19 cellular contexts compared by ENCODE assay signal in the genomic region with DNA sequence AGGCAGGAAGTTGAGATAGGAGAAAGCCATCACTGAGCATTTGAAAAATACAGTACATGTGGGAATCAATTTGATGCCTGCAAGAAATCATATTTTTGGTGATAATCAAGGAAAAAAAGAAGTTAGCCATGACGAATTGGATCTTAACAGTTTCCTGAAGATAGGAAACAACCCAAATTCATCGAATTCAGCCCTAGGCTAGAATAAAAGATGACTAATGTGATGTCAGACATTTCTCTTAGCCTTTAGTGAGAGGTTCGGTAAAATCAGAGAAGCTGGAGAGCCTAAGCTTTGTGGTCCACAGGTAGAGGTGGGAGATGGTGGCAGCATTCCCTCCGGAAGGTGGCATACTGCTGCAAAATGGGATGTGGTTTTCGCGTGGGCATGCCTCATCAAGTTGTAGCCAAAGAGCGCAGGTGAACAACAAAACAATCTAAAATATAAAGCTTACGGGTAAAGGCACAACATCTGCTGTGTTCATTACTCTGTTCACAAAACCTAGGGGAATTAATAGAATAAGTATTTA.
DNase-seq lines count a peak whose midpoint lies in the region; ATAC-seq and TF ChIP-seq lines count a peak whose summit lies in the region.
"Had no signal": no experiment of that assay in that cellular context is flagged by ENCODE, and none has a peak within 500 bp of the region (broad histone marks: within the 10 kb centered on the region; RNA-seq: fewer than 3 reads in every experiment).

No MANE protein-coding gene starts in this region.

- H4K91ac ChIP-seq in IMR-90 (ENCODE audit: insufficient read depth, low read depth, low read length) = no peak overlapping the region

- no peak overlapping the region for H2BK120ac ChIP-seq in IMR-90 (ENCODE audit: low read depth, low read length)

- H4K8ac ChIP-seq in IMR-90 (ENCODE audit: low read depth in 2 of 2, low read length in 2 of 2) = no peak overlapping the region

- H3K4me1 ChIP-seq in IMR-90 (ENCODE audit: control insufficient read depth, insufficient read depth, low read length) = no peaks in the 10 kb centered on the region
- no peaks in the 10 kb centered on the region for H3K4me1 ChIP-seq in OCI-LY1 (ENCODE audit: insufficient read depth, low read length, severe bottlenecking)
- H3K4me1 ChIP-seq in foreskin keratinocyte = no peaks in the 10 kb centered on the region

- H3K79me1 ChIP-seq in IMR-90 (ENCODE audit: low read depth in 1 of 2, low read length in 2 of 2) = no peaks in the 10 kb centered on the region

- in situ Hi-C loops in IMR-90 (cut with MboI; ENCODE audit: low sequenced_read_pairs) = no loop called here

- no peak overlapping the region for H2BK20ac ChIP-seq in IMR-90 (ENCODE audit: low read depth, low read length)

- no peak overlapping the region for H3K56ac ChIP-seq in IMR-90 (ENCODE audit: extremely low read depth, insufficient read depth, low read length)

- H3K23ac ChIP-seq in IMR-90 (ENCODE audit: low read depth, low read length) = no peak overlapping the region

- H2AK9ac ChIP-seq in IMR-90 (replicated peaks; ENCODE audit: low read depth, low read length, poor library complexity) = no peak overlapping the region

- no peak for TF ChIP-seq RAD21 in IMR-90 (IDR thresholded peaks at IDR 0.05; ENCODE audit: low read length)

- CTCF ChIA-PET in IMR-90 (lab: Yijun Ruan, JAX) = no interaction called here

- POLR2A ChIA-PET in IMR-90 (lab: Charles Lee; ENCODE audit: unreplicated experiment) = no interaction called here

- H3K9me1 ChIP-seq in IMR-90 (ENCODE audit: insufficient read depth, low read length) = no peaks in the 10 kb centered on the region

- no peak overlapping the region for H2AK5ac ChIP-seq in IMR-90 (ENCODE audit: low read depth, low read length)

- no peaks in the 10 kb centered on the region for H3K9me3 ChIP-seq in IMR-90 (ENCODE audit: control insufficient read depth, insufficient read depth, low read length)
- H3K9me3 ChIP-seq in OCI-LY1 (ENCODE audit: low read length) = no peaks in the 10 kb centered on the region

- H3K14ac ChIP-seq in IMR-90 (replicated peaks; ENCODE audit: low read depth, low read length) = no peak overlapping the region

- H3K79me2 ChIP-seq in OCI-LY1 (ENCODE audit: insufficient read depth, low read length) = no peaks in the 10 kb centered on the region

- H3K9ac ChIP-seq in IMR-90 (ENCODE audit: low read depth, low read length) (no peak overlapping the region), OCI-LY1 (ENCODE audit: low read length) (no peak overlapping the region)
- H3K9ac ChIP-seq: GM23248 had no signal

- peak; percentile 8 for DNase-seq in EL
- DNase-seq in IMR-90 = no peak
- peak; percentile 7 to 14 for DNase-seq in foreskin keratinocyte
- DNase-seq: COR-L47, DMS153, GM23248, HFFc6, NCI-H146, NCI-H2081 treated with DMSO at 0.1 percent for 48 hours, NCI-H446 treated with DMSO at 0.1 percent for 48 hours, NCI-H748 treated with DMSO at 0.1 percent for 48 hours, SHP77 had no signal

- TF ChIP-seq POLR2A in IMR-90 (IDR thresholded peaks at IDR 0.05; ENCODE audit: low read depth, low read length) = no peak

- TF ChIP-seq CTCF in IMR-90 (conservative IDR thresholded peaks at IDR 0.05; ENCODE audit: low read depth, low read length) = no peak
- no peak for TF ChIP-seq CTCF in OCI-LY1 (IDR thresholded peaks at IDR 0.05; ENCODE audit: low read length)
- peak; percentile 52 for TF ChIP-seq CTCF in foreskin keratinocyte (conservative IDR thresholded peaks at IDR 0.05)

- 80% methylated on average over 2 of the region's 8 CpGs; no CpG with 5 or more reads in 1 of the 2 experiments for WGBS in IMR-90 (ENCODE audit: extremely low coverage in 2 of 2, insufficient read length in 1 of 2), 2 experiments

- H3K36me3 ChIP-seq in IMR-90 (ENCODE audit: control insufficient read depth, insufficient read depth, low read length) = no peaks in the 10 kb centered on the region
- H3K36me3 ChIP-seq in OCI-LY1 (ENCODE audit: insufficient read depth, low read length) = no peaks in the 10 kb centered on the region

- dilution Hi-C loops in IMR-90 (cut with HindIII; ENCODE audit: low sequenced_read_pairs, unreplicated experiment) = no loop called here

- H4K20me1 ChIP-seq in IMR-90 (ENCODE audit: insufficient read depth, low read length) = no peaks in the 10 kb centered on the region
- H4K20me1 ChIP-seq in OCI-LY1 (ENCODE audit: insufficient read depth, low read length) = no peaks in the 10 kb centered on the region

- no TSS peak for BruUV-seq in IMR-90 (replicated peaks; lab: Mats Ljungman, UMichigan)

- H2AFZ ChIP-seq in IMR-90 (replicated peaks; ENCODE audit: low read length, poor library complexity) (peak overlapping the region; percentile 54), OCI-LY1 (ENCODE audit: low read length) (peak overlapping the region; percentile 92)
- H2AFZ ChIP-seq: GM23248 had no signal

- no peaks in the 10 kb centered on the region for H3K9me2 ChIP-seq in OCI-LY1 (ENCODE audit: low read depth, low read length)

- H3K27ac ChIP-seq in IMR-90 (ENCODE audit: insufficient read depth, low read length) = no peak overlapping the region
- H3K27ac ChIP-seq in OCI-LY1 (ENCODE audit: low read depth, low read length, poor library complexity, severe bottlenecking) = no peak overlapping the region
- H3K27ac ChIP-seq in foreskin keratinocyte = no peak overlapping the region
- H3K27ac ChIP-seq: C4-2B, GM23248 had no signal

- H2BK5ac ChIP-seq in IMR-90 (ENCODE audit: low read depth, low read length, poor library complexity, severe bottlenecking) = no peak overlapping the region

- H2BK15ac ChIP-seq in IMR-90 (ENCODE audit: low read depth, low read length) = no peak overlapping the region

- H3K18ac ChIP-seq in IMR-90 (ENCODE audit: low read depth, low read length) = no peak overlapping the region

- H3K4ac ChIP-seq in IMR-90 (ENCODE audit: low read depth, low read length) = no peak overlapping the region

- no peak overlapping the region for H3K4me3 ChIP-seq in IMR-90 (ENCODE audit: insufficient read depth, low read depth, low read length)
- H3K4me3 ChIP-seq in OCI-LY1 (ENCODE audit: low read depth, low read length, poor library complexity, severe bottlenecking) = no peak overlapping the region
- H3K4me3 ChIP-seq: GM23248 had no signal

- ATAC-seq in IMR-90 (ENCODE audit: low read depth) (no peak), foreskin keratinocyte (peak; percentile 68), HG02571 (IDR thresholded peaks at IDR 0.05; ENCODE audit: unreplicated experiment) (no peak), GM21528 (IDR thresholded peaks at IDR 0.05; ENCODE audit: low FRiP score, unreplicated experiment) (no peak), HG03097 (IDR thresholded peaks at IDR 0.05; ENCODE audit: low FRiP score, unreplicated experiment) (no peak)
- ATAC-seq in activated CD4-positive, CD25-positive, alpha-beta regulatory T cell treated with anti-CD3 and anti-CD28 coated beads, Interleukin-2, amount 50 U/mL, for 24 hours = no peak
- ATAC-seq: Panc1 had no signal

- H3K27me3 ChIP-seq in IMR-90 (ENCODE audit: control insufficient read depth, insufficient read depth, low read length) (no peaks in the 10 kb centered on the region), OCI-LY1 (ENCODE audit: insufficient read depth, low read length) (no peaks in the 10 kb centered on the region), foreskin keratinocyte (no peaks in the 10 kb centered on the region)

- no peak overlapping the region for H4K5ac ChIP-seq in IMR-90 (ENCODE audit: low read depth, low read length)

- H3K4me2 ChIP-seq in IMR-90 (ENCODE audit: low read depth, low read length) (no peak overlapping the region), OCI-LY1 (ENCODE audit: low read length) (no peak overlapping the region)

- no peaks in the 10 kb centered on the region for H3F3A ChIP-seq in OCI-LY1 (ENCODE audit: insufficient read depth, low read length)

- intact Hi-C loops in IMR-90 (cut with micrococcal nuclease) = no loop called here

TF ChIP-seq in IMR-90, 13 proteins besides CTCF, POLR2A, EP300 and RAD21:
- TF ChIP-seq CEBPB (IDR thresholded peaks at IDR 0.05; ENCODE audit: low read depth, low read length) (no peak), MAFK (IDR thresholded peaks at IDR 0.05; ENCODE audit: low read depth, low read length) (no peak), FOS (IDR thresholded peaks at IDR 0.05; ENCODE audit: low read depth, low read length) (no peak), MXI1 (IDR thresholded peaks at IDR 0.05; ENCODE audit: borderline replicate concordance, low read depth, low read length) (no peak), CHD1 (IDR thresholded peaks at IDR 0.05; ENCODE audit: low read depth, low read length) (no peak), RCOR1 (IDR thresholded peaks at IDR 0.05; ENCODE audit: insufficient replicate concordance, low read length) (no peak)
- TF ChIP-seq, protein P1, sequence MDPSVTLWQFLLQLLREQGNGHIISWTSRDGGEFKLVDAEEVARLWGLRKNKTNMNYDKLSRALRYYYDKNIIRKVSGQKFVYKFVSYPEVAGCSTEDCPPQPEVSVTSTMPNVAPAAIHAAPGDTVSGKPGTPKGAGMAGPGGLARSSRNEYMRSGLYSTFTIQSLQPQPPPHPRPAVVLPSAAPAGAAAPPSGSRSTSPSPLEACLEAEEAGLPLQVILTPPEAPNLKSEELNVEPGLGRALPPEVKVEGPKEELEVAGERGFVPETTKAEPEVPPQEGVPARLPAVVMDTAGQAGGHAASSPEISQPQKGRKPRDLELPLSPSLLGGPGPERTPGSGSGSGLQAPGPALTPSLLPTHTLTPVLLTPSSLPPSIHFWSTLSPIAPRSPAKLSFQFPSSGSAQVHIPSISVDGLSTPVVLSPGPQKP (IDR thresholded peaks at IDR 0.05; ENCODE audit: borderline replicate concordance, low read depth, low read length) = no peak
